Comparison of ENCODE assay signal across 1 cellular context in the genomic region with DNA sequence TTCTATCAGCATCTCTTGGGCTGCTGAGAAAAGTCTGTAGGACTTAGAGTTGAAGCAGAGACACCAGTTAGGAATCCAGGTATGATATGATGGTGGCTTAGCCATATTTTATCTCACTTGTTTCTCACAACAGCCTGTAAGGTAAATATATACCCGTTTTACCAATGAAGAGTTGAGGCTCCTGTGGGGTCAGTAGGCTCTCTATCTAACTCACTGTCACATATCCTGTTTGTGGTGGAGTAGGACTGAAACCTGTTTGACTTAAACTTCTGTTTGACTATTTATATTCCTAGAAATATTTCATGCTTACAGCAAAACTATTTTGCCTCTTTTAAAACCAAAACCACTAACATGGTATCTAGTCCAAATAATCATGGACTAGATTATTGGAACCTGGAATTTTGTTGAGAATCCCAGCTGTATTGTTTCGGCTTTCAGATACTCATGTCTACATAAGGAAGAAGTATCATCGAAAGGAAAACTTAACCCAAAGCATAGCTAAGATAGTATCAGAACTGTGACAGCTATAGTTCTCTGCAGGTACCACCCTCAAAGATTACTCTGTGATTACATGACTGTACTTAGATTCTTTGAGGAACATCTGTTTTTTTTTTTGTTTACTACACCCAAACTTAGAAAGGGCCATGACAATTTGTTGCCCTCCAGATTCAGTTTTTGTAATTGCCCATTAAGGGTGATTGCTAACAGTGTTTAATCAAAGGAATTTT.
TF ChIP-seq lines count a peak whose summit lies in the region.

No MANE protein-coding gene starts in this region.

TF ChIP-seq in SK-N-SH, 30 proteins besides CTCF, POLR2A, EP300 and RAD21 (continued from another document):
- TF ChIP-seq CHD2 (IDR thresholded peaks at IDR 0.05; ENCODE audit: low read length, partially characterized antibody) = no peak
- TF ChIP-seq FOXM1 (IDR thresholded peaks at IDR 0.05; ENCODE audit: low read depth) = no peak
- TF ChIP-seq SIN3A (IDR thresholded peaks at IDR 0.05; ENCODE audit: borderline replicate concordance, low read depth, low read length) = no peak
- no peak for TF ChIP-seq POLR2AphosphoS5 (IDR thresholded peaks at IDR 0.05; ENCODE audit: low read depth, low read length)
- no peak for TF ChIP-seq MEF2A (IDR thresholded peaks at IDR 0.05; ENCODE audit: borderline replicate concordance, low read depth)
- TF ChIP-seq, protein P1, sequence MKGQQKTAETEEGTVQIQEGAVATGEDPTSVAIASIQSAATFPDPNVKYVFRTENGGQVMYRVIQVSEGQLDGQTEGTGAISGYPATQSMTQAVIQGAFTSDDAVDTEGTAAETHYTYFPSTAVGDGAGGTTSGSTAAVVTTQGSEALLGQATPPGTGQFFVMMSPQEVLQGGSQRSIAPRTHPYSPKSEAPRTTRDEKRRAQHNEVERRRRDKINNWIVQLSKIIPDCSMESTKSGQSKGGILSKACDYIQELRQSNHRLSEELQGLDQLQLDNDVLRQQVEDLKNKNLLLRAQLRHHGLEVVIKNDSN (IDR thresholded peaks at IDR 0.05; ENCODE audit: borderline replicate concordance, low read depth) = no peak
- TF ChIP-seq RCOR1 (IDR thresholded peaks at IDR 0.05; ENCODE audit: low read length) = no peak
- TF ChIP-seq YY1 (IDR thresholded peaks at IDR 0.05; ENCODE audit: low read depth) = no peak
- no peak for TF ChIP-seq JUND (IDR thresholded peaks at IDR 0.05)
- TF ChIP-seq, protein P2, sequence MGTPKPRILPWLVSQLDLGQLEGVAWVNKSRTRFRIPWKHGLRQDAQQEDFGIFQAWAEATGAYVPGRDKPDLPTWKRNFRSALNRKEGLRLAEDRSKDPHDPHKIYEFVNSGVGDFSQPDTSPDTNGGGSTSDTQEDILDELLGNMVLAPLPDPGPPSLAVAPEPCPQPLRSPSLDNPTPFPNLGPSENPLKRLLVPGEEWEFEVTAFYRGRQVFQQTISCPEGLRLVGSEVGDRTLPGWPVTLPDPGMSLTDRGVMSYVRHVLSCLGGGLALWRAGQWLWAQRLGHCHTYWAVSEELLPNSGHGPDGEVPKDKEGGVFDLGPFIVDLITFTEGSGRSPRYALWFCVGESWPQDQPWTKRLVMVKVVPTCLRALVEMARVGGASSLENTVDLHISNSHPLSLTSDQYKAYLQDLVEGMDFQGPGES (IDR thresholded peaks at IDR 0.05; ENCODE audit: low read depth, low read length) = no peak
- TF ChIP-seq, protein P3, sequence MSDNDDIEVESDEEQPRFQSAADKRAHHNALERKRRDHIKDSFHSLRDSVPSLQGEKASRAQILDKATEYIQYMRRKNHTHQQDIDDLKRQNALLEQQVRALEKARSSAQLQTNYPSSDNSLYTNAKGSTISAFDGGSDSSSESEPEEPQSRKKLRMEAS (IDR thresholded peaks at IDR 0.05; ENCODE audit: low read depth) = no peak
- TF ChIP-seq NFIC (IDR thresholded peaks at IDR 0.05; ENCODE audit: borderline replicate concordance) = no peak
- no peak for TF ChIP-seq RXRA (IDR thresholded peaks at IDR 0.05; ENCODE audit: borderline replicate concordance, low read depth)
- TF ChIP-seq RFX5 (IDR thresholded peaks at IDR 0.05; ENCODE audit: low read length) = no peak
TF ChIP-seq in SK-N-SH: peak in this region for 0.
